Comparison of ENCODE assay signal across 13 cellular contexts in the genomic region with DNA sequence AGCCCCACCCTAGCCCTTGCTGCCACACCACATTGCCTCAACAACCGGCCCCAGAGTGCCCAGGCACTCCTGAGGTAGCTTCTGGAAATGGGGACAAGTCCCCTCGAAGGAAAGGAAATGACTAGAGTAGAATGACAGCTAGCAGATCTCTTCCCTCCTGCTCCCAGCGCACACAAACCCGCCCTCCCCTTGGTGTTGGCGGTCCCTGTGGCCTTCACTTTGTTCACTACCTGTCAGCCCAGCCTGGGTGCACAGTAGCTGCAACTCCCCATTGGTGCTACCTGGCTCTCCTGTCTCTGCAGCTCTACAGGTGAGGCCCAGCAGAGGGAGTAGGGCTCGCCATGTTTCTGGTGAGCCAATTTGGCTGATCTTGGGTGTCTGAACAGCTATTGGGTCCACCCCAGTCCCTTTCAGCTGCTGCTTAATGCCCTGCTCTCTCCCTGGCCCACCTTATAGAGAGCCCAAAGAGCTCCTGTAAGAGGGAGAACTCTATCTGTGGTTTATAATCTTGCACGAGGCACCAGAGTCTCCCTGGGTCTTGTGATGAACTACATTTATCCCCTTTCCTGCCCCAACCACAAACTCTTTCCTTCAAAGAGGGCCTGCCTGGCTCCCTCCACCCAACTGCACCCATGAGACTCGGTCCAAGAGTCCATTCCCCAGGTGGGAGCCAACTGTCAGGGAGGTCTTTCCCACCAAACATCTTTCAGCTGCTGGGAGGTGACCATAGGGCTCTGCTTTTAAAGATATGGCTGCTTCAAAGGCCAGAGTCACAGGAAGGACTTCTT. TPM values are rescaled to one million over a fixed set of nuclear protein-coding genes. Genes with fewer than 3 reads are reported as not detected.
DNase-seq lines count a peak whose midpoint lies in the region; ATAC-seq and TF ChIP-seq lines count a peak whose summit lies in the region.
"Had no signal": no experiment of that assay in that cellular context is flagged by ENCODE, and none has a peak within 500 bp of the region (broad histone marks: within the 10 kb centered on the region; RNA-seq: fewer than 3 reads in every experiment).

No MANE protein-coding gene starts in this region.

- peaks cover 11% of the 10 kb centered on the region for H4K20me1 ChIP-seq in BLaER1

- H3K4me3 ChIP-seq in AG10803 (ENCODE audit: low read length) (no peak overlapping the region), BLaER1 (no peak overlapping the region), RWPE2 (ENCODE audit: severe bottlenecking) (no peak overlapping the region)
- H3K4me3 ChIP-seq: A549 had no signal

- peaks cover 43% of the 10 kb centered on the region for H3K4me1 Mint-ChIP-seq in osteocyte (ENCODE audit: unreplicated experiment)
- H3K4me1 Mint-ChIP-seq: CD8-positive, alpha-beta memory T cell had no signal

- peaks cover 72% of the 10 kb centered on the region for H3K36me3 ChIP-seq in BLaER1
- peaks cover 11% of the 10 kb centered on the region for H3K36me3 ChIP-seq in RWPE2 (ENCODE audit: low read depth)

- no peak for TF ChIP-seq CTCF in AG10803 (conservative IDR thresholded peaks at IDR 0.05; ENCODE audit: low read length)
- no peak for TF ChIP-seq CTCF in RWPE2 (IDR thresholded peaks at IDR 0.05; ENCODE audit: poor library complexity, severe bottlenecking)
- no peak for TF ChIP-seq CTCF in osteocyte (IDR thresholded peaks at IDR 0.05)

- peak overlapping the region; percentile 21; the same call in 1 of the 2 replicates for H3K4me2 ChIP-seq in BLaER1
- H3K4me2 ChIP-seq: A549 had no signal

- no peak overlapping the region for H3K9ac ChIP-seq in BLaER1

- peaks cover 21% of the 10 kb centered on the region for H3K4me1 ChIP-seq in BLaER1
- peaks cover 17% of the 10 kb centered on the region for H3K4me1 ChIP-seq in RWPE2 (ENCODE audit: insufficient read depth, poor library complexity, severe bottlenecking)

- peak overlapping the region; percentile 52 for H3K27ac Mint-ChIP-seq in osteocyte (ENCODE audit: unreplicated experiment)
- H3K27ac Mint-ChIP-seq: CD8-positive, alpha-beta memory T cell had no signal

- H3K27ac ChIP-seq in BLaER1 (no peak overlapping the region), RWPE2 (ENCODE audit: poor library complexity, severe bottlenecking) (no peak overlapping the region)
- H3K27ac ChIP-seq: A549 had no signal

- no peaks in the 10 kb centered on the region for H3K27me3 Mint-ChIP-seq in osteocyte (ENCODE audit: unreplicated experiment)
- H3K27me3 Mint-ChIP-seq: CD8-positive, alpha-beta memory T cell had no signal

- no peak for ATAC-seq in RWPE2 (ENCODE audit: low read depth)
- ATAC-seq: A549, HCT116 had no signal

- peaks cover 53% of the 10 kb centered on the region for H3K36me3 Mint-ChIP-seq in osteocyte (ENCODE audit: unreplicated experiment)

- H3K27me3 ChIP-seq in BLaER1 (no peaks in the 10 kb centered on the region), RWPE2 (ENCODE audit: insufficient read depth, poor library complexity, severe bottlenecking) (no peaks in the 10 kb centered on the region)

- H3K9me3 Mint-ChIP-seq in osteocyte (ENCODE audit: unreplicated experiment) = no peaks in the 10 kb centered on the region
- H3K9me3 Mint-ChIP-seq: CD8-positive, alpha-beta memory T cell had no signal

- DNase-seq in AG10803 (ENCODE audit: low read depth) (peak; percentile 10), RWPE2 (ENCODE audit: low spot score) (peak; percentile 56), osteocyte (ENCODE audit: extremely low spot score, unreplicated experiment) (no peak), HuH-7 (ENCODE audit: low spot score) (no peak), globus pallidus (ENCODE audit: low spot score) (no peak), LoVo (ENCODE audit: low spot score) (no peak)
- DNase-seq: Caco-2; CD8-positive, alpha-beta memory T cell; GF-D8; IMR-90 had no signal

- H3K4me3 Mint-ChIP-seq in osteocyte (ENCODE audit: unreplicated experiment) = no peak overlapping the region
- H3K4me3 Mint-ChIP-seq: CD8-positive, alpha-beta memory T cell had no signal

- H3K9me3 ChIP-seq in BLaER1 (no peaks in the 10 kb centered on the region), RWPE2 (ENCODE audit: severe bottlenecking) (no peaks in the 10 kb centered on the region)
- H3K9me3 ChIP-seq: A549, Caco-2 had no signal

RNA-seq across cellular contexts. Expression of a gene that starts 39.1 kb away (rescaled TPM):
- total RNA-seq in osteocyte = 25.3 and 26.3 TPM in 2 replicates

RNA-seq across cellular contexts. Expression of a gene that starts 50.2 kb away (rescaled TPM):
- 10.6 and 11.5 TPM in 2 replicates for total RNA-seq in osteocyte

Comparison
In these comparisons a context has a peak if more than half of its experiments do, and no peak if none do; other contexts are left out.
1. DNase-seq: peak in AG10803 (single experiment) and RWPE2 (single experiment); none in osteocyte (single experiment), HuH-7 (single experiment), globus pallidus (single experiment) and LoVo (single experiment).